ENCODE assay signal across 8 cellular contexts in genomic region chr2:157874997-157875719, GRCh38. TPM values are rescaled to one million over a fixed set of nuclear protein-coding genes. Genes with fewer than 3 reads are reported as not detected.
DNase-seq lines count a peak whose midpoint lies in the region; ATAC-seq and TF ChIP-seq lines count a peak whose summit lies in the region.

No MANE protein-coding gene starts in this region.

- H3K27me3 ChIP-seq in gastroesophageal sphincter (no peaks in the 10 kb centered on the region), neutrophil (peaks cover 82% of the 10 kb centered on the region)

- TF ChIP-seq POLR2A in gastroesophageal sphincter (IDR thresholded peaks at IDR 0.05): no peak

- H3K9me3 ChIP-seq in gastroesophageal sphincter (no peaks in the 10 kb centered on the region), neutrophil (no peaks in the 10 kb centered on the region)

- peak; percentile 2 for ATAC-seq in gastroesophageal sphincter

- H3K4me3 ChIP-seq in gastroesophageal sphincter: peak overlapping the region; percentile 86 to 95
- peak overlapping the region; percentile 35 to 58 for H3K4me3 ChIP-seq in neutrophil (ENCODE audit: low read depth in 1 of 2, low read length in 1 of 2)

- TF ChIP-seq CTCF in gastroesophageal sphincter (IDR thresholded peaks at IDR 0.05): no peak
- TF ChIP-seq CTCF in neutrophil (IDR thresholded peaks at IDR 0.05): no peak

- peak; percentile 87 for DNase-seq in ELR (ENCODE audit: low read depth)
- peak; percentile 5 for DNase-seq in NCI-H1048 (lab: John Stamatoyannopoulos, UW)
- DNase-seq in activated naive CD4-positive, alpha-beta T cell treated with Interleukin-2 at 50 U/mL for 16 hours: peak; percentile 28
- no peak for DNase-seq in NCI-H2081 treated with DMSO at 0.1 percent for 48 hours (lab: John Stamatoyannopoulos, UW)
- DNase-seq in NCI-H187 (lab: John Stamatoyannopoulos, UW): no peak
- DNase-seq in SIG-M5 treated with dmso at 0.1 percent for 504 hours (lab: John Stamatoyannopoulos, UW; ENCODE audit: unreplicated experiment): no peak

- H3K4me1 ChIP-seq in gastroesophageal sphincter (peaks cover 7 to 52% (median 9%) of the 10 kb centered on the region in 3 donors), neutrophil (ENCODE audit: control insufficient read depth in 1 of 2, insufficient read depth in 1 of 2, low read depth in 1 of 2, low read length in 1 of 2) (peaks cover 4 to 15% of the 10 kb centered on the region in 2 experiments)

- WGBS in gastroesophageal sphincter (ENCODE audit: low coverage in 1 of 2), 2 donors: 0% methylated on average over 4 to 10 of the region's 25 CpGs

- H3K27ac ChIP-seq in gastroesophageal sphincter (peak overlapping the region; percentile 96 to 98 (median 98)), neutrophil (no peak overlapping the region)

- no peak for TF ChIP-seq EP300 in gastroesophageal sphincter (IDR thresholded peaks at IDR 0.05)

- H3K36me3 ChIP-seq in gastroesophageal sphincter (no peaks in the 10 kb centered on the region), neutrophil (no peaks in the 10 kb centered on the region)

RNA-seq across cellular contexts. Expression of gene ACVR1, which starts 1.0 kb away (rescaled TPM):
- total RNA-seq in gastroesophageal sphincter: 10 to 100 TPM; 17.9 to 41.4 (median 29.9) TPM

Comparison
In these comparisons a context has a peak if more than half of its experiments do, and no peak if none do; other contexts are left out.
1. DNase-seq: peak in ELR (single experiment), NCI-H1048 (single experiment) and activated naive CD4-positive, alpha-beta T cell treated with Interleukin-2 at 50 U/mL for 16 hours (single experiment); none in NCI-H2081 treated with DMSO at 0.1 percent for 48 hours (single experiment), NCI-H187 (0 of 2) and SIG-M5 treated with dmso at 0.1 percent for 504 hours (single experiment).